22 cellular contexts compared by ENCODE assay signal in the genomic region with DNA sequence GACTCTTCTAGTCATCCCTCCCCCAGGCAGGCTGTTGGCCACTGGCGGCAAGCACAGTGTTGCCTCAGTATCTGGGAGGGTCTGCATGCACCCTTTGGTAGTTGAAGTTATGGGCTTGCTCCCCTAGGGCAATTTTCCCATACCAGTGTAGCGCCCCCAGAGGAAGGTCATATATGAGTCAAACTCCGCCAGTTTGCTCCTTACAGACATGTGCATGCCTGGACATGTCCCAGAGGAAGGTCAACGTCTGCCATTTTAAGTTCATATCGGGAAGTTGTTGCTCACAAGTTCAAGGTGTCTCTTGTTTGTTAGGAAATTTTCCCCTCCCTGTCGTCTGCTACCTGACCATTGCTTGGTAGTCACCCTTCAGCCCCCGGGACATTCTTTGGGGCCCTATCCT. TPM values are rescaled to one million over a fixed set of nuclear protein-coding genes. Genes with fewer than 3 reads are reported as not detected.
DNase-seq lines count a peak whose midpoint lies in the region; ATAC-seq and TF ChIP-seq lines count a peak whose summit lies in the region.
"Had no signal": no experiment of that assay in that cellular context is flagged by ENCODE, and none has a peak within 500 bp of the region (broad histone marks: within the 10 kb centered on the region; RNA-seq: fewer than 3 reads in every experiment).

No MANE protein-coding gene starts in this region.

- POLR2A ChIA-PET in activated CD4-positive, alpha-beta T cell treated with anti-CD3 and anti-CD28 coated beads for 36 hours (lab: Charles Lee): no interaction called here

- no peak overlapping the region for H3K4me3 ChIP-seq in SJCRH30
- H3K4me3 ChIP-seq in tibial nerve: no peak overlapping the region
- H3K4me3 ChIP-seq: heart left ventricle, pancreas, Peyer's patch had no signal

- CTCF ChIA-PET in activated CD8-positive, alpha-beta memory T cell treated with anti-CD3 and anti-CD28 coated beads, Interleukin-2, amount 10 ng/mL, durations not matched to agents 7 days and 5 days (lab: Charles Lee): no interaction called here
- CTCF ChIA-PET in activated CD4-positive, alpha-beta T cell treated with anti-CD3 and anti-CD28 coated beads for 36 hours (lab: Charles Lee): no interaction called here

- DNase-seq in activated CD8-positive, alpha-beta memory T cell treated with anti-CD3 and anti-CD28 coated beads, Interleukin-2, amount 10 ng/mL, durations not matched to agents 7 days and 5 days: no peak
- no peak for DNase-seq in activated CD8-positive, alpha-beta memory T cell treated with anti-CD3 and anti-CD28 coated beads, Interleukin-2, amount 50 U/mL, for 4 hours
- DNase-seq in SJCRH30 (peak; percentile 23 to 43), progenitor cell of endocrine pancreas (ENCODE audit: low spot score, unreplicated experiment) (no peak), GM03348 (ENCODE audit: low spot score) (no peak), tibial nerve (ENCODE audit: low spot score in 2 of 2) (no peak)
- DNase-seq in activated CD4-positive, alpha-beta T cell treated with anti-CD3 and anti-CD28 coated beads for 36 hours: no peak
- DNase-seq: activated CD4-positive, alpha-beta T cell treated with anti-CD3 and anti-CD28 coated beads for 4 hours; activated naive CD4-positive, alpha-beta T cell treated with anti-CD3 and anti-CD28 coated beads, Interleukin-2, amount 50 U/mL, for 16 hours; CD4-positive, alpha-beta memory T cell; heart left ventricle; naive thymus-derived CD4-positive, alpha-beta T cell; NCI-H1092; NCI-H2081 treated with DMSO at 0.1 percent for 48 hours; NCI-H69; pancreas; Peyer's patch; stimulated activated CD4-positive, alpha-beta T cell treated with anti-CD3 and anti-CD28 coated beads, Interleukin-1b, Interleukin-23, amount 100 ng/mL, for 48 hours had no signal

- TF ChIP-seq CTCF in progenitor cell of endocrine pancreas (IDR thresholded peaks at IDR 0.05; ENCODE audit: unreplicated experiment) (no peak), tibial nerve (IDR thresholded peaks at IDR 0.05) (no peak)

- 84 to 89% methylated on average over 7 of the region's 7 CpGs for WGBS in tibial nerve, 2 donors

- H3K4me1 Mint-ChIP-seq in activated CD8-positive, alpha-beta memory T cell treated with anti-CD3 and anti-CD28 coated beads, Interleukin-2, amount 10 ng/mL, durations not matched to agents 7 days and 5 days: no peaks in the 10 kb centered on the region
- peaks cover under 1% of the 10 kb centered on the region for H3K4me1 Mint-ChIP-seq in progenitor cell of endocrine pancreas (ENCODE audit: low read depth)
- H3K4me1 Mint-ChIP-seq in activated CD4-positive, alpha-beta T cell treated with anti-CD3 and anti-CD28 coated beads for 36 hours: no peaks in the 10 kb centered on the region
- H3K4me1 Mint-ChIP-seq: CD4-positive, alpha-beta memory T cell; IgD-negative memory B cell; naive thymus-derived CD4-positive, alpha-beta T cell had no signal

- no peak overlapping the region for H3K4me3 Mint-ChIP-seq in activated CD8-positive, alpha-beta memory T cell treated with anti-CD3 and anti-CD28 coated beads, Interleukin-2, amount 10 ng/mL, durations not matched to agents 7 days and 5 days
- no peak overlapping the region for H3K4me3 Mint-ChIP-seq in progenitor cell of endocrine pancreas (ENCODE audit: low read depth)
- H3K4me3 Mint-ChIP-seq in activated CD4-positive, alpha-beta T cell treated with anti-CD3 and anti-CD28 coated beads for 36 hours: no peak overlapping the region
- H3K4me3 Mint-ChIP-seq: CD4-positive, alpha-beta memory T cell; IgD-negative memory B cell; naive thymus-derived CD4-positive, alpha-beta T cell; stimulated activated naive CD8-positive, alpha-beta T cell treated with anti-CD3 and anti-CD28 coated beads, Interleukin-15, Interleukin-2, amounts not matched to agents 100 ng/mL and 50 ng/mL, for 24 hours; type B pancreatic cell had no signal

- no peaks in the 10 kb centered on the region for H3K4me1 ChIP-seq in SJCRH30
- no peaks in the 10 kb centered on the region for H3K4me1 ChIP-seq in tibial nerve
- H3K4me1 ChIP-seq: heart left ventricle, pancreas, Peyer's patch had no signal

- no peaks in the 10 kb centered on the region for H3K36me3 ChIP-seq in SJCRH30
- no peaks in the 10 kb centered on the region for H3K36me3 ChIP-seq in tibial nerve
- H3K36me3 ChIP-seq: heart left ventricle, pancreas, Peyer's patch had no signal

- peaks cover 7% of the 10 kb centered on the region for H3K27me3 ChIP-seq in SJCRH30
- no peaks in the 10 kb centered on the region for H3K27me3 ChIP-seq in tibial nerve
- H3K27me3 ChIP-seq: heart left ventricle, pancreas, Peyer's patch had no signal

- H3K9me3 Mint-ChIP-seq in activated CD8-positive, alpha-beta memory T cell treated with anti-CD3 and anti-CD28 coated beads, Interleukin-2, amount 10 ng/mL, durations not matched to agents 7 days and 5 days (ENCODE audit: low read depth): no peaks in the 10 kb centered on the region
- no peaks in the 10 kb centered on the region for H3K9me3 Mint-ChIP-seq in progenitor cell of endocrine pancreas (ENCODE audit: low read depth)
- no peaks in the 10 kb centered on the region for H3K9me3 Mint-ChIP-seq in activated CD4-positive, alpha-beta T cell treated with anti-CD3 and anti-CD28 coated beads for 36 hours (ENCODE audit: low read depth)
- H3K9me3 Mint-ChIP-seq: stimulated activated naive CD8-positive, alpha-beta T cell treated with anti-CD3 and anti-CD28 coated beads, Interleukin-15, Interleukin-2, amounts not matched to agents 100 ng/mL and 50 ng/mL, for 24 hours; type B pancreatic cell had no signal

- no peaks in the 10 kb centered on the region for H3K36me3 Mint-ChIP-seq in activated CD8-positive, alpha-beta memory T cell treated with anti-CD3 and anti-CD28 coated beads, Interleukin-2, amount 10 ng/mL, durations not matched to agents 7 days and 5 days
- no peaks in the 10 kb centered on the region for H3K36me3 Mint-ChIP-seq in progenitor cell of endocrine pancreas (ENCODE audit: insufficient read depth)
- H3K36me3 Mint-ChIP-seq in activated CD4-positive, alpha-beta T cell treated with anti-CD3 and anti-CD28 coated beads for 36 hours (ENCODE audit: low read depth): no peaks in the 10 kb centered on the region
- H3K36me3 Mint-ChIP-seq: CD4-positive, alpha-beta memory T cell; IgD-negative memory B cell; naive thymus-derived CD4-positive, alpha-beta T cell; type B pancreatic cell had no signal

- intact Hi-C loops in activated CD4-positive, alpha-beta T cell treated with anti-CD3 and anti-CD28 coated beads for 36 hours (cut with DNase I, micrococcal nuclease): no loop called here

- no peaks in the 10 kb centered on the region; the same call in 1 of the 2 replicates for H3K9me3 ChIP-seq in SJCRH30 (replicated peaks)
- no peaks in the 10 kb centered on the region for H3K9me3 ChIP-seq in tibial nerve
- H3K9me3 ChIP-seq: heart left ventricle, pancreas, Peyer's patch had no signal

- no peak for TF ChIP-seq POLR2A in tibial nerve (IDR thresholded peaks at IDR 0.05)

- no peak for TF ChIP-seq EP300 in tibial nerve (IDR thresholded peaks at IDR 0.05)

- ATAC-seq in activated CD8-positive, alpha-beta memory T cell treated with anti-CD3 and anti-CD28 coated beads, Interleukin-2, amount 10 ng/mL, durations not matched to agents 7 days and 5 days: no peak
- ATAC-seq in HG02885 (IDR thresholded peaks at IDR 0.05; ENCODE audit: poor library complexity, unreplicated experiment): peak; percentile 44
- ATAC-seq in activated CD4-positive, alpha-beta T cell treated with anti-CD3 and anti-CD28 coated beads for 36 hours: no peak
- ATAC-seq: heart left ventricle; naive thymus-derived CD4-positive, alpha-beta T cell; pancreas had no signal

- no peaks in the 10 kb centered on the region for H3K27me3 Mint-ChIP-seq in activated CD8-positive, alpha-beta memory T cell treated with anti-CD3 and anti-CD28 coated beads, Interleukin-2, amount 10 ng/mL, durations not matched to agents 7 days and 5 days
- no peaks in the 10 kb centered on the region for H3K27me3 Mint-ChIP-seq in progenitor cell of endocrine pancreas
- no peaks in the 10 kb centered on the region for H3K27me3 Mint-ChIP-seq in activated CD4-positive, alpha-beta T cell treated with anti-CD3 and anti-CD28 coated beads for 36 hours
- H3K27me3 Mint-ChIP-seq: stimulated activated naive CD8-positive, alpha-beta T cell treated with anti-CD3 and anti-CD28 coated beads, Interleukin-15, Interleukin-2, amounts not matched to agents 100 ng/mL and 50 ng/mL, for 24 hours; type B pancreatic cell had no signal

- H3K27ac ChIP-seq in SJCRH30 (no peak overlapping the region), tibial nerve (no peak overlapping the region)
- H3K27ac ChIP-seq: heart left ventricle, pancreas, Peyer's patch had no signal

- H3K27ac Mint-ChIP-seq in activated CD8-positive, alpha-beta memory T cell treated with anti-CD3 and anti-CD28 coated beads, Interleukin-2, amount 10 ng/mL, durations not matched to agents 7 days and 5 days: peak overlapping the region; percentile 8
- peak overlapping the region; percentile 27 for H3K27ac Mint-ChIP-seq in progenitor cell of endocrine pancreas
- H3K27ac Mint-ChIP-seq in activated CD4-positive, alpha-beta T cell treated with anti-CD3 and anti-CD28 coated beads for 36 hours: no peak overlapping the region
- H3K27ac Mint-ChIP-seq: CD4-positive, alpha-beta memory T cell; IgD-negative memory B cell; naive thymus-derived CD4-positive, alpha-beta T cell; stimulated activated naive CD8-positive, alpha-beta T cell treated with anti-CD3 and anti-CD28 coated beads, Interleukin-15, Interleukin-2, amounts not matched to agents 100 ng/mL and 50 ng/mL, for 24 hours; type B pancreatic cell had no signal

RNA-seq across cellular contexts. Expression of a gene that starts 51.3 kb away (rescaled TPM):
- not detected for total RNA-seq in activated CD8-positive, alpha-beta memory T cell treated with anti-CD3 and anti-CD28 coated beads, Interleukin-2, amount 10 ng/mL, durations not matched to agents 7 days and 5 days
- total RNA-seq in SJCRH30 (2014; rRNA removed; shearing (Covaris generic)): not detected in 2 replicates
- total RNA-seq in progenitor cell of endocrine pancreas (not detected in 2 replicates), tibial nerve (not detected)
- total RNA-seq in activated CD4-positive, alpha-beta T cell treated with anti-CD3 and anti-CD28 coated beads for 36 hours: not detected
- total RNA-seq: CD4-positive, alpha-beta memory T cell; heart left ventricle; naive thymus-derived CD4-positive, alpha-beta T cell; Peyer's patch had no signal

Comparison
In these comparisons a context has a peak if more than half of its experiments do, and no peak if none do; other contexts are left out.
1. DNase-seq: peak in SJCRH30 (2 of 2); none in activated CD8-positive, alpha-beta memory T cell treated with anti-CD3 and anti-CD28 coated beads, Interleukin-2, amount 10 ng/mL, durations not matched to agents 7 days and 5 days (single experiment), activated CD8-positive, alpha-beta memory T cell treated with anti-CD3 and anti-CD28 coated beads, Interleukin-2, amount 50 U/mL, for 4 hours (single experiment), progenitor cell of endocrine pancreas (single experiment), GM03348 (single experiment), tibial nerve (0 of 2) and activated CD4-positive, alpha-beta T cell treated with anti-CD3 and anti-CD28 coated beads for 36 hours (single experiment).